ENCODE assay signal across 13 cellular contexts in genomic region chr2:42234056-42234455, GRCh38.
DNase-seq lines count a peak whose midpoint lies in the region; TF ChIP-seq lines count a peak whose summit lies in the region.
"Had no signal": no experiment of that assay in that cellular context is flagged by ENCODE, and none has a peak within 500 bp of the region (broad histone marks: within the 10 kb centered on the region; RNA-seq: fewer than 3 reads in every experiment).

No MANE protein-coding gene starts in this region.

- TF ChIP-seq CTCF in cardiac muscle cell (IDR thresholded peaks at IDR 0.05; ENCODE audit: low read depth, low read length) = no peak
- TF ChIP-seq CTCF in right atrium auricular region (IDR thresholded peaks at IDR 0.05) = no peak
- TF ChIP-seq CTCF in choroid plexus epithelial cell (conservative IDR thresholded peaks at IDR 0.05; ENCODE audit: low read depth, low read length) = no peak
- TF ChIP-seq CTCF in liver (IDR thresholded peaks at IDR 0.05; ENCODE audit: low read depth, low read length, missing input control) = no peak

- H3K36me3 ChIP-seq in cardiac muscle cell (no peaks in the 10 kb centered on the region), right atrium auricular region (no peaks in the 10 kb centered on the region), liver (ENCODE audit: control insufficient read depth in 4 of 4, insufficient read depth in 3 of 4, low read depth in 1 of 4, low read length in 3 of 4) (no peaks in the 10 kb centered on the region)
- H3K36me3 ChIP-seq: upper lobe of left lung had no signal

- 72% methylated on average over 5 of the region's 5 CpGs for WGBS in liver

- no peaks in the 10 kb centered on the region for H3K9me3 ChIP-seq in cardiac muscle cell (ENCODE audit: low read depth)
- no peaks in the 10 kb centered on the region for H3K9me3 ChIP-seq in right atrium auricular region
- no peaks in the 10 kb centered on the region for H3K9me3 ChIP-seq in liver (ENCODE audit: control insufficient read depth in 4 of 4, low read length in 3 of 4)
- H3K9me3 ChIP-seq: upper lobe of left lung had no signal

- H3K4me3 ChIP-seq in cardiac muscle cell = no peak overlapping the region
- H3K4me3 ChIP-seq in right atrium auricular region = no peak overlapping the region
- no peak overlapping the region for H3K4me3 ChIP-seq in choroid plexus epithelial cell (ENCODE audit: low read depth, low read length)
- H3K4me3 ChIP-seq in liver (ENCODE audit: low read depth in 1 of 3, low read length in 3 of 3) = no peak overlapping the region
- H3K4me3 ChIP-seq: upper lobe of left lung had no signal

- H3K27me3 ChIP-seq in cardiac muscle cell (no peaks in the 10 kb centered on the region), right atrium auricular region (no peaks in the 10 kb centered on the region), liver (ENCODE audit: control insufficient read depth in 4 of 4, insufficient read depth in 4 of 4, low read length in 3 of 4) (no peaks in the 10 kb centered on the region)
- H3K27me3 ChIP-seq: upper lobe of left lung had no signal

- H3K27ac ChIP-seq in cardiac muscle cell (peak overlapping the region; percentile 96), right atrium auricular region (no peak overlapping the region), liver (ENCODE audit: low read depth in 1 of 2, low read length in 2 of 2) (peak overlapping the region in 1 of 2 donors; percentile 18)

- H3K9ac ChIP-seq in liver (ENCODE audit: low read depth in 1 of 2, low read length in 2 of 2) = no peak overlapping the region

- TF ChIP-seq RAD21 in liver (IDR thresholded peaks at IDR 0.05) = no peak

- DNase-seq in cardiac muscle cell (ENCODE audit: low read depth in 1 of 2, low spot score in 1 of 2) = peak; percentile 32 to 75
- no peak for DNase-seq in right atrium auricular region (ENCODE audit: low spot score)
- peak; percentile 91 for DNase-seq in choroid plexus epithelial cell (ENCODE audit: low read depth)
- DNase-seq in NCI-H2029 treated with DMSO at 0.1 percent for 48 hours (lab: John Stamatoyannopoulos, UW) = no peak
- DNase-seq in NK-92 treated with Interleukin-12 subunit alpha and Interleukin-12 subunit beta, amount 100 ng/mL, for 24 hours (lab: John Stamatoyannopoulos, UW) = no peak
- DNase-seq in NCI-H82 treated with DMSO at 0.1 percent for 48 hours (lab: John Stamatoyannopoulos, UW; ENCODE audit: unreplicated experiment) = no peak
- no peak for DNase-seq in HuH-7 (ENCODE audit: low spot score)
- DNase-seq: activated T-cell treated with anti-CD3 and anti-CD28 coated beads, Interleukin-2, amount 50 U/mL, for 1 hour; DMS79 treated with DMSO at 0.1 percent for 48 hours; naive thymus-derived CD8-positive, alpha-beta T cell; NCI-H1694 treated with DMSO at 0.1 percent for 48 hours; upper lobe of left lung had no signal

- H3K4me1 ChIP-seq in cardiac muscle cell (ENCODE audit: low read depth) (peaks cover 18% of the 10 kb centered on the region), right atrium auricular region (peaks cover 0 to 12% of the 10 kb centered on the region in 2 donors), liver (ENCODE audit: control insufficient read depth in 4 of 4, insufficient read depth in 4 of 4, low read length in 3 of 4) (peaks cover 0 to 7% (median 4%) of the 10 kb centered on the region in 4 donors)

TF ChIP-seq in liver, 16 proteins besides CTCF, POLR2A, EP300 and RAD21:
- TF ChIP-seq HNF4A (conservative IDR thresholded peaks at IDR 0.05) = no peak
- TF ChIP-seq NR2F2 (IDR thresholded peaks at IDR 0.05) = peak; percentile 62

Comparison
In these comparisons a context has a peak if more than half of its experiments do, and no peak if none do; other contexts are left out.
1. DNase-seq: peak in cardiac muscle cell (2 of 2) and choroid plexus epithelial cell (single experiment); none in right atrium auricular region (single experiment), NCI-H2029 treated with DMSO at 0.1 percent for 48 hours (single experiment), NK-92 treated with Interleukin-12 subunit alpha and Interleukin-12 subunit beta, amount 100 ng/mL, for 24 hours (single experiment), NCI-H82 treated with DMSO at 0.1 percent for 48 hours (single experiment) and HuH-7 (single experiment).